In the genomic region with DNA sequence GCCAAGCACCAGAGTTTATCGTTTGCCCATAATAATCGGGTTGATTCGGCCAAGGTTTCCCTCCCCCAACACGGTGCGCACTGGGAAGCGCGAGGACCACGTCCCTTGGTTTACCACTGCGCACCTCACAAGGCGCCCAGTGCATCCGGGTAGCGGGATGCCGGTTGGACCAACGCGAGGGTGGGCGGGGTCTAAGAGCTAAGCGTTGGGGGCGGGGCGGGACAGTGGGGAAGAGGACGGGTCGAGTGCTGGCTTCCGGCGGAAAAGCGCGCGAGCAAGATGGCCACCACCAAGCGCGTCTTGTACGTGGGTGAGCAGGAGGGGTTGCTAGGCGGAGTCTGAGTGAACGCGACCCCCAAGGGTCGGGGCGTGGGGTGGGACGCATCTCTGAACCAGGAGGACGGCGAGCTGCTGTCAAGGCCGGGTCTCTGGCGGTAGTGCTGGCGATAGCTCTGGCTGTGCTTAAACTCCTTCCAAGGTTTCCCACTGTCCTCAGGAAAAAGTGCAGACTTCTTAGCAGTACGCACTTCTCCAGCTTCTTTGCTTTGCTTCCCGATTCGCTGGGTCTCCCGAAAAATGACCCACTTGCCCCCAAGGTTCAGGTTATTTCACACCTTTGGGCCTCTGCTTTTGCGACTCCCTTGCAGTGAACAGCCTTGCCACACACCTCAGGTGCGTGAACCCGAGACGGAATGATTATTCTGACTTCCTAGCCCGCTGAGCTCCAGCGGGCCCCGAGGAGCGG, we compare ENCODE assay signal across 8 cellular contexts. TPM values are rescaled to one million over a fixed set of nuclear protein-coding genes. Genes with fewer than 3 reads are reported as not detected.
DNase-seq lines count a peak whose midpoint lies in the region; ATAC-seq and TF ChIP-seq lines count a peak whose summit lies in the region.

A gene (plus strand): TSS at position 261 of the 745 bp plus-strand sequence. CDS start 19 bp downstream, at position 280.

- no peaks in the 10 kb centered on the region for H3K9me3 Mint-ChIP-seq in CD4-positive, alpha-beta T cell

- no peak within 1 kb of the TSS for H2BK20ac ChIP-seq in IMR-90 (ENCODE audit: low read depth, low read length)

- in situ Hi-C loops in IMR-90 (cut with MboI; ENCODE audit: low sequenced_read_pairs): no loop called here

- H3K4me3 Mint-ChIP-seq in CD4-positive, alpha-beta T cell: peak within 1 kb of the TSS; percentile 96

- H3K18ac ChIP-seq in IMR-90 (ENCODE audit: low read depth, low read length): peak within 1 kb of the TSS; percentile 52; the same call in 1 of the 2 replicates

- no peaks in the 10 kb centered on the region for H4K20me1 ChIP-seq in IMR-90 (ENCODE audit: insufficient read depth, low read length)

- H3K4me2 ChIP-seq in IMR-90 (ENCODE audit: low read depth, low read length): peak within 1 kb of the TSS; percentile 89

- H3K9me3 ChIP-seq in CD4-positive, alpha-beta T cell (ENCODE audit: control insufficient read depth, low read length): no peaks in the 10 kb centered on the region
- no peaks in the 10 kb centered on the region for H3K9me3 ChIP-seq in IMR-90 (ENCODE audit: control insufficient read depth, insufficient read depth, low read length)
- H3K9me3 ChIP-seq in mononuclear cell (ENCODE audit: low read depth, low read length): no peaks in the 10 kb centered on the region

- peak within 1 kb of the TSS; percentile 55 for H2BK5ac ChIP-seq in IMR-90 (ENCODE audit: low read depth, low read length, poor library complexity, severe bottlenecking)

- peak within 1 kb of the TSS; percentile 96 for H3K23ac ChIP-seq in IMR-90 (ENCODE audit: low read depth, low read length)

- peaks cover 11% of the 10 kb centered on the region for H3K36me3 ChIP-seq in IMR-90 (ENCODE audit: control insufficient read depth, insufficient read depth, low read length)

- POLR2A ChIA-PET in CD4-positive, alpha-beta T cell (lab: Charles Lee): interaction anchor here (0.9 to 2.3 kb wide), 21 partner anchors 9 to 1879 kb away, joined by 3 to 28 read pairs (median 4); a partner anchor contains a TSS
- POLR2A ChIA-PET in IMR-90 (lab: Charles Lee; ENCODE audit: unreplicated experiment): interaction anchor here (0.6 to 0.7 kb wide), 5 partner anchors 26 to 68 kb away, joined by 3 to 6 read pairs (median 4); no protein-coding TSS in a partner anchor

- H3K27me3 Mint-ChIP-seq in CD4-positive, alpha-beta T cell: peaks cover 28% of the 10 kb centered on the region

- H3K9ac ChIP-seq in IMR-90 (ENCODE audit: low read depth, low read length): peak within 1 kb of the TSS; percentile 94

- peak within 1 kb of the TSS; percentile 90 for H4K91ac ChIP-seq in IMR-90 (ENCODE audit: insufficient read depth, low read depth, low read length)

- no peak for TF ChIP-seq RAD21 in IMR-90 (IDR thresholded peaks at IDR 0.05; ENCODE audit: low read length)

- intact Hi-C loops in CD4-positive, alpha-beta T cell (cut with DNase I, micrococcal nuclease): loop anchor here in 1 of 2 experiments (5.0 kb wide), 1 partner anchor 299 kb away; no protein-coding TSS in a partner anchor
- intact Hi-C loops in IMR-90 (cut with micrococcal nuclease): no loop called here

- H3K4ac ChIP-seq in IMR-90 (ENCODE audit: low read depth, low read length): peak within 1 kb of the TSS; percentile 95

- peaks cover 7% of the 10 kb centered on the region for H3K9me1 ChIP-seq in IMR-90 (ENCODE audit: insufficient read depth, low read length)

- H3K14ac ChIP-seq in IMR-90 (replicated peaks; ENCODE audit: low read depth, low read length): peak within 1 kb of the TSS; percentile 97

- peak within 1 kb of the TSS; percentile 51 for H2BK120ac ChIP-seq in IMR-90 (ENCODE audit: low read depth, low read length)

- H2AK9ac ChIP-seq in IMR-90 (replicated peaks; ENCODE audit: low read depth, low read length, poor library complexity): peak within 1 kb of the TSS; percentile 88

- WGBS in IMR-90 (ENCODE audit: extremely low coverage in 2 of 2, insufficient read length in 1 of 2), 2 experiments: 2% methylated on average over 24 of the region's 52 CpGs; no CpG with 5 or more reads in 1 of the 2 experiments

- H3K4me1 ChIP-seq in IMR-90 (ENCODE audit: control insufficient read depth, insufficient read depth, low read length) (peaks cover 5% of the 10 kb centered on the region; the same call in 1 of the 2 replicates), mononuclear cell (ENCODE audit: insufficient read depth, low read length) (peaks cover 18% of the 10 kb centered on the region)

- H2BK15ac ChIP-seq in IMR-90 (ENCODE audit: low read depth, low read length): peak within 1 kb of the TSS; percentile 43; the same call in 1 of the 3 replicates

- peak within 1 kb of the TSS; percentile 97 for H4K5ac ChIP-seq in IMR-90 (ENCODE audit: low read depth, low read length)

- CTCF ChIA-PET in CD4-positive, alpha-beta T cell (lab: Charles Lee): interaction anchor here (1.1 to 3.4 kb wide), 5 partner anchors 19 to 162 kb away, joined by 4 to 9 read pairs (median 5); a partner anchor contains a TSS
- CTCF ChIA-PET in IMR-90 (lab: Yijun Ruan, JAX): no interaction called here

- H3K4me3 ChIP-seq in IMR-90 (ENCODE audit: insufficient read depth, low read depth, low read length) (peak within 1 kb of the TSS; percentile 91), epithelial cell of esophagus (ENCODE audit: low read length) (peak within 1 kb of the TSS; percentile 86), mononuclear cell (ENCODE audit: low read length) (peak within 1 kb of the TSS; percentile 90)

- TF ChIP-seq POLR2A in IMR-90 (IDR thresholded peaks at IDR 0.05; ENCODE audit: low read depth, low read length): peak; percentile 61; the same call in 1 of the 2 replicates

- peak within 1 kb of the TSS; percentile 71 for H3K27ac ChIP-seq in CD4-positive, alpha-beta T cell (ENCODE audit: low read depth, low read length)
- peak within 1 kb of the TSS; percentile 67 for H3K27ac ChIP-seq in IMR-90 (ENCODE audit: insufficient read depth, low read length)

- H3K56ac ChIP-seq in IMR-90 (ENCODE audit: extremely low read depth, insufficient read depth, low read length): peak within 1 kb of the TSS; percentile 78; the same call in 1 of the 2 replicates

- peak within 1 kb of the TSS; percentile 91 for H2AFZ ChIP-seq in IMR-90 (replicated peaks; ENCODE audit: low read length, poor library complexity)

- peaks cover 19% of the 10 kb centered on the region for H3K27me3 ChIP-seq in CD4-positive, alpha-beta T cell (ENCODE audit: control insufficient read depth, insufficient read depth, low read length)
- H3K27me3 ChIP-seq in IMR-90 (ENCODE audit: control insufficient read depth, insufficient read depth, low read length) (peaks cover 13% of the 10 kb centered on the region), mononuclear cell (ENCODE audit: insufficient read depth, low read length) (peaks cover 8% of the 10 kb centered on the region)

- H4K8ac ChIP-seq in IMR-90 (ENCODE audit: low read depth in 2 of 2, low read length in 2 of 2): peak within 1 kb of the TSS; percentile 90 to 99

- peaks cover 51% of the 10 kb centered on the region for H3K36me3 Mint-ChIP-seq in CD4-positive, alpha-beta T cell (ENCODE audit: low read depth)

- peaks cover 34% of the 10 kb centered on the region for H3K4me1 Mint-ChIP-seq in CD4-positive, alpha-beta T cell (ENCODE audit: low read depth)

- ATAC-seq in CD4-positive, alpha-beta T cell (ENCODE audit: poor library complexity): peak; percentile 98
- ATAC-seq in GM21390 (IDR thresholded peaks at IDR 0.05; ENCODE audit: unreplicated experiment) (peak; percentile 88), IMR-90 (ENCODE audit: low read depth) (peak; percentile 99)

- H3K79me1 ChIP-seq in IMR-90 (ENCODE audit: low read depth in 1 of 2, low read length in 2 of 2): peaks cover 13 to 23% of the 10 kb centered on the region in 2 experiments

- TF ChIP-seq CTCF in CD4-positive, alpha-beta T cell (IDR thresholded peaks at IDR 0.05): no peak
- no peak for TF ChIP-seq CTCF in IMR-90 (conservative IDR thresholded peaks at IDR 0.05; ENCODE audit: low read depth, low read length)
- TF ChIP-seq CTCF in epithelial cell of esophagus (IDR thresholded peaks at IDR 0.05; ENCODE audit: insufficient read depth, low read depth, low read length, missing control alignments): no peak

- dilution Hi-C loops in IMR-90 (cut with HindIII; ENCODE audit: low sequenced_read_pairs, unreplicated experiment): no loop called here

- peak within 1 kb of the TSS; percentile 80 for H2AK5ac ChIP-seq in IMR-90 (ENCODE audit: low read depth, low read length)

- H3K27ac Mint-ChIP-seq in CD4-positive, alpha-beta T cell: peak within 1 kb of the TSS; percentile 87

- BruUV-seq in IMR-90 (replicated peaks; lab: Mats Ljungman, UMichigan): no TSS peak

- peak; percentile 89 to 97 (median 94) for DNase-seq in CD4-positive, alpha-beta T cell
- DNase-seq in IMR-90 (peak; percentile 83), OCI-M2 (lab: John Stamatoyannopoulos, UW; ENCODE audit: unreplicated experiment) (peak; percentile 15), activated T-cell treated with anti-CD3 and anti-CD28 coated beads for 24 hours (ENCODE audit: low read depth) (peak; percentile 96), epithelial cell of esophagus (ENCODE audit: low read depth) (peak; percentile 94)
- peak; percentile 97 to 99 for DNase-seq in stimulated activated CD8-positive, alpha-beta memory T cell treated with anti-CD3 and anti-CD28 coated beads, Interleukin-2, amount 100 ng/mL, for 48 hours (ENCODE audit: low read depth in 2 of 2)

TF ChIP-seq in IMR-90, 13 proteins besides CTCF, POLR2A, EP300 and RAD21:
- TF ChIP-seq CEBPB (IDR thresholded peaks at IDR 0.05; ENCODE audit: low read depth, low read length) (no peak), MAZ (IDR thresholded peaks at IDR 0.05; ENCODE audit: borderline replicate concordance, low read depth, low read length) (peak; percentile 56; the same call in 1 of the 2 replicates), MAFK (IDR thresholded peaks at IDR 0.05; ENCODE audit: low read depth, low read length) (no peak), NFE2L2 (IDR thresholded peaks at IDR 0.05; ENCODE audit: low read depth, low read length) (no peak)
- TF ChIP-seq, protein P1, sequence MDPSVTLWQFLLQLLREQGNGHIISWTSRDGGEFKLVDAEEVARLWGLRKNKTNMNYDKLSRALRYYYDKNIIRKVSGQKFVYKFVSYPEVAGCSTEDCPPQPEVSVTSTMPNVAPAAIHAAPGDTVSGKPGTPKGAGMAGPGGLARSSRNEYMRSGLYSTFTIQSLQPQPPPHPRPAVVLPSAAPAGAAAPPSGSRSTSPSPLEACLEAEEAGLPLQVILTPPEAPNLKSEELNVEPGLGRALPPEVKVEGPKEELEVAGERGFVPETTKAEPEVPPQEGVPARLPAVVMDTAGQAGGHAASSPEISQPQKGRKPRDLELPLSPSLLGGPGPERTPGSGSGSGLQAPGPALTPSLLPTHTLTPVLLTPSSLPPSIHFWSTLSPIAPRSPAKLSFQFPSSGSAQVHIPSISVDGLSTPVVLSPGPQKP (IDR thresholded peaks at IDR 0.05; ENCODE audit: borderline replicate concordance, low read depth, low read length): no peak

RNA-seq across cellular contexts. Expression of the gene that starts here (rescaled TPM):
- 10 to 100 TPM; 45.0 to 46.7 TPM for total RNA-seq in CD4-positive, alpha-beta T cell
- total RNA-seq in IMR-90 (2012; rRNA removed) (40.8 and 40.9 TPM in 2 replicates), mononuclear cell (20.7 TPM)
- polyA plus RNA-seq in IMR-90 (2012; rRNA removed): 61.6 and 68.1 TPM in 2 replicates
- 47.7 and 55.0 TPM in 2 replicates for polyA plus RNA-seq in IMR-90 (2012; cell fraction: cytosol; rRNA removed)
- 40.4 and 49.3 TPM in 2 replicates for polyA plus RNA-seq in IMR-90 (2012; cell fraction: nucleus; rRNA removed; ENCODE audit: low replicate concordance)

Comparison
In these comparisons a context has a peak if more than half of its experiments do, and no peak if none do; other contexts are left out.
1. Peak in every context shown above with its lines: DNase-seq, ATAC-seq, H3K4me3 ChIP-seq and H3K27ac ChIP-seq.
2. DNase-seq: peak in every context shown above with its lines; median percentile 98 in stimulated activated CD8-positive, alpha-beta memory T cell treated with anti-CD3 and anti-CD28 coated beads, Interleukin-2, amount 100 ng/mL, for 48 hours; 96 in activated T-cell treated with anti-CD3 and anti-CD28 coated beads for 24 hours; 94 in epithelial cell of esophagus; 94 in CD4-positive, alpha-beta T cell; 83 in IMR-90; 15 in OCI-M2.